In the genomic region with DNA sequence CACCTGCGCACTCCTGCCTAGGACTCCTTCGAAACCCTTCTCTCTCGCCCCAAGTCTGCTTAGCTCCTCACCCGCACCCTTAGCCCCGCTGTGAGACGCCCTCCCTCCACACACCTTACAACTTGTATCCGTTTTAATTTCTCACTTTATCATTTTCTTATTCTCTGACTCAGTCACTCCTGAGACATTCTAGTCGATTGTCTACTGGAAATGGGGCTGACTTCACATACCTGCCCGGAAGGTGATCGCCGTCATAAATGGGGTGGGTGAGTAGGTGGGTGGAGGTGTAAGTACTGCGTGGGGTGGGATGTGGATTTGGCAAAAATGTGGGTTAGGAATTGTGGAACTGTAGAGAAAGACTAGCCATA, we compare ENCODE assay signal across 8 cellular contexts. TPM values are rescaled to one million over a fixed set of nuclear protein-coding genes. Genes with fewer than 3 reads are reported as not detected.
DNase-seq lines count a peak whose midpoint lies in the region; ATAC-seq and TF ChIP-seq lines count a peak whose summit lies in the region.

No MANE protein-coding gene starts in this region.

- H3K9me3 ChIP-seq in suprapubic skin = no peaks in the 10 kb centered on the region

- H3K4me3 ChIP-seq in suprapubic skin = peak overlapping the region; percentile 90

- H3K4me1 ChIP-seq in suprapubic skin = peaks cover 59% of the 10 kb centered on the region

- no peaks in the 10 kb centered on the region for H3K27me3 ChIP-seq in suprapubic skin

- peak; percentile 84 for DNase-seq in activated CD4-positive, alpha-beta T cell treated with anti-CD3 and anti-CD28 coated beads, Interleukin-2, amount 10 ng/mL, durations not matched to agents 24 days and 14 days
- DNase-seq in effector memory CD8-positive, alpha-beta T cell = peak; percentile 16 to 33 (median 20)
- no peak for DNase-seq in nephron progenitor cell
- DNase-seq in suprapubic skin (ENCODE audit: low spot score in 2 of 2) = no peak
- no peak for DNase-seq in SW 1271 (lab: John Stamatoyannopoulos, UW)

- WGBS in suprapubic skin = under 1% methylated on average over 12 of the region's 12 CpGs

- peak overlapping the region; percentile 93 for H3K27ac ChIP-seq in 22Rv1
- H3K27ac ChIP-seq in suprapubic skin = peak overlapping the region; percentile 92

- peak; percentile 38 for ATAC-seq in GM19397 (IDR thresholded peaks at IDR 0.05; ENCODE audit: unreplicated experiment)
- peak; percentile 29 for ATAC-seq in HG03521 (IDR thresholded peaks at IDR 0.05; ENCODE audit: unreplicated experiment)
- peak; percentile 51 for ATAC-seq in effector memory CD8-positive, alpha-beta T cell (replicated peaks)

- no peak for TF ChIP-seq POLR2A in suprapubic skin (IDR thresholded peaks at IDR 0.05)

- intact Hi-C loops in activated CD4-positive, alpha-beta T cell treated with anti-CD3 and anti-CD28 coated beads, Interleukin-2, amount 10 ng/mL, durations not matched to agents 24 days and 14 days (cut with micrococcal nuclease) = loop anchor here (1.0 kb wide), 9 partner anchors 10 to 88 kb away; no protein-coding TSS in a partner anchor

- no peaks in the 10 kb centered on the region for H3K9me3 Mint-ChIP-seq in activated CD4-positive, alpha-beta T cell treated with anti-CD3 and anti-CD28 coated beads, Interleukin-2, amount 10 ng/mL, durations not matched to agents 24 days and 14 days
- H3K9me3 Mint-ChIP-seq in effector memory CD8-positive, alpha-beta T cell = no peaks in the 10 kb centered on the region
- no peaks in the 10 kb centered on the region for H3K9me3 Mint-ChIP-seq in nephron progenitor cell

- peaks cover 3% of the 10 kb centered on the region for H3K27me3 Mint-ChIP-seq in activated CD4-positive, alpha-beta T cell treated with anti-CD3 and anti-CD28 coated beads, Interleukin-2, amount 10 ng/mL, durations not matched to agents 24 days and 14 days
- no peaks in the 10 kb centered on the region for H3K27me3 Mint-ChIP-seq in effector memory CD8-positive, alpha-beta T cell
- peaks cover 24% of the 10 kb centered on the region for H3K27me3 Mint-ChIP-seq in nephron progenitor cell (ENCODE audit: low read depth, poor library complexity)

- peaks cover 44% of the 10 kb centered on the region for H3K36me3 Mint-ChIP-seq in activated CD4-positive, alpha-beta T cell treated with anti-CD3 and anti-CD28 coated beads, Interleukin-2, amount 10 ng/mL, durations not matched to agents 24 days and 14 days (ENCODE audit: low read depth)
- H3K36me3 Mint-ChIP-seq in effector memory CD8-positive, alpha-beta T cell (ENCODE audit: insufficient read depth) = peaks cover 15% of the 10 kb centered on the region
- H3K36me3 Mint-ChIP-seq in nephron progenitor cell (ENCODE audit: low read depth) = no peaks in the 10 kb centered on the region

- H3K27ac Mint-ChIP-seq in activated CD4-positive, alpha-beta T cell treated with anti-CD3 and anti-CD28 coated beads, Interleukin-2, amount 10 ng/mL, durations not matched to agents 24 days and 14 days = peak overlapping the region; percentile 98
- peak overlapping the region; percentile 87 to 89 for H3K27ac Mint-ChIP-seq in effector memory CD8-positive, alpha-beta T cell
- peak overlapping the region; percentile 85 for H3K27ac Mint-ChIP-seq in nephron progenitor cell

- peak overlapping the region; percentile 90 for H3K4me3 Mint-ChIP-seq in activated CD4-positive, alpha-beta T cell treated with anti-CD3 and anti-CD28 coated beads, Interleukin-2, amount 10 ng/mL, durations not matched to agents 24 days and 14 days
- H3K4me3 Mint-ChIP-seq in effector memory CD8-positive, alpha-beta T cell = peak overlapping the region; percentile 84 to 87
- H3K4me3 Mint-ChIP-seq in nephron progenitor cell = peak overlapping the region; percentile 97

- peaks cover 62% of the 10 kb centered on the region for H3K4me1 Mint-ChIP-seq in activated CD4-positive, alpha-beta T cell treated with anti-CD3 and anti-CD28 coated beads, Interleukin-2, amount 10 ng/mL, durations not matched to agents 24 days and 14 days
- peaks cover 17 to 20% of the 10 kb centered on the region in 2 donors for H3K4me1 Mint-ChIP-seq in effector memory CD8-positive, alpha-beta T cell (ENCODE audit: low read depth in 2 of 2)
- H3K4me1 Mint-ChIP-seq in nephron progenitor cell = peaks cover 45% of the 10 kb centered on the region

- no peak for TF ChIP-seq CTCF in 22Rv1 (IDR thresholded peaks at IDR 0.05)
- no peak for TF ChIP-seq CTCF in nephron progenitor cell (IDR thresholded peaks at IDR 0.05)
- TF ChIP-seq CTCF in suprapubic skin (IDR thresholded peaks at IDR 0.05) = no peak

- no peak for TF ChIP-seq EP300 in suprapubic skin (IDR thresholded peaks at IDR 0.05)

- no peaks in the 10 kb centered on the region for H3K36me3 ChIP-seq in suprapubic skin

RNA-seq across cellular contexts. Expression of a gene that starts 0.7 kb away (rescaled TPM):
- 258 and 272 TPM in 2 replicates for total RNA-seq in activated CD4-positive, alpha-beta T cell treated with anti-CD3 and anti-CD28 coated beads, Interleukin-2, amount 10 ng/mL, durations not matched to agents 24 days and 14 days
- total RNA-seq in suprapubic skin = 100 to 1,000 TPM in 1 of 4 donors, 10 to 100 TPM in 3; 72.2 to 103 (median 86.2) TPM

Comparison
In these comparisons a context has a peak if more than half of its experiments do, and no peak if none do; other contexts are left out.
1. DNase-seq: peak in activated CD4-positive, alpha-beta T cell treated with anti-CD3 and anti-CD28 coated beads, Interleukin-2, amount 10 ng/mL, durations not matched to agents 24 days and 14 days (single experiment) and effector memory CD8-positive, alpha-beta T cell (3 of 3); none in nephron progenitor cell (single experiment), suprapubic skin (0 of 2) and SW 1271 (0 of 2).
2. Peak in every context shown above with its lines, with median percentiles within 50 percentile points of each other: ATAC-seq, H3K27ac Mint-ChIP-seq and H3K4me3 Mint-ChIP-seq.